Comparison of ENCODE assay signal across 31 cellular contexts in genomic region chr6:39009476-39009875, GRCh38. TPM values are rescaled to one million over a fixed set of nuclear protein-coding genes. Genes with fewer than 3 reads are reported as not detected.
"Had no signal": no experiment of that assay in that cellular context is flagged by ENCODE, and none has a peak within 500 bp of the region (broad histone marks: within the 10 kb centered on the region; RNA-seq: fewer than 3 reads in every experiment).

No MANE protein-coding gene starts in this region.

- H3K9me3 ChIP-seq: left lung, neutrophil, right lobe of liver, transverse colon, upper lobe of left lung, vagina had no signal

- ATAC-seq: left cardiac atrium; left lung; natural killer cell; psoas muscle; right lobe of liver; stimulated activated memory B cell treated with anti-CD40 and anti-IgM and Interleukin-4, amounts not matched to agents 10 μg/mL and 1 μg/mL and 100 μg/mL, for 72 hours; stimulated activated naive CD8-positive, alpha-beta T cell treated with anti-CD3 and anti-CD28 coated beads, Interleukin-15, amount 100 ng/mL, for 72 hours had no signal

- H3K27ac Mint-ChIP-seq: mesothelial cell of epicardium; naive B cell; natural killer cell; nephron progenitor cell; neural progenitor cell; stimulated activated memory B cell treated with anti-CD40 and anti-IgM and Interleukin-4, amounts not matched to agents 10 μg/mL and 1 μg/mL and 100 μg/mL, for 72 hours; stimulated activated naive CD8-positive, alpha-beta T cell treated with anti-CD3 and anti-CD28 coated beads, Interleukin-15, amount 100 ng/mL, for 72 hours had no signal

- H3K4me3 Mint-ChIP-seq: mesothelial cell of epicardium; naive B cell; natural killer cell; nephron progenitor cell; neural progenitor cell; stimulated activated memory B cell treated with anti-CD40 and anti-IgM and Interleukin-4, amounts not matched to agents 10 μg/mL and 1 μg/mL and 100 μg/mL, for 72 hours; stimulated activated naive CD8-positive, alpha-beta T cell treated with anti-CD3 and anti-CD28 coated beads, Interleukin-15, amount 100 ng/mL, for 72 hours had no signal

- H3K4me1 ChIP-seq: left lung, parathyroid adenoma, psoas muscle, right lobe of liver, transverse colon, upper lobe of left lung, vagina had no signal

- H3K4me3 ChIP-seq: left lung, lung, neural progenitor cell, psoas muscle, right lobe of liver, smooth muscle cell, transverse colon, upper lobe of left lung, vagina had no signal

- H3K36me3 ChIP-seq: left lung, neural progenitor cell, neutrophil, right lobe of liver, transverse colon, upper lobe of left lung, vagina had no signal

- H3K9me3 Mint-ChIP-seq: natural killer cell; nephron progenitor cell; neural progenitor cell; stimulated activated memory B cell treated with anti-CD40 and anti-IgM and Interleukin-4, amounts not matched to agents 10 μg/mL and 1 μg/mL and 100 μg/mL, for 72 hours; stimulated activated naive CD8-positive, alpha-beta T cell treated with anti-CD3 and anti-CD28 coated beads, Interleukin-15, amount 100 ng/mL, for 72 hours had no signal

- H3K36me3 Mint-ChIP-seq: mesothelial cell of epicardium; naive B cell; natural killer cell; neural progenitor cell; stimulated activated memory B cell treated with anti-CD40 and anti-IgM and Interleukin-4, amounts not matched to agents 10 μg/mL and 1 μg/mL and 100 μg/mL, for 72 hours had no signal

- H3K9ac ChIP-seq: neural progenitor cell, parathyroid adenoma had no signal

- DNase-seq: hippocampal formation; kidney glomerular epithelial cell; left cardiac atrium; left lung; naive B cell; natural killer cell; nephron progenitor cell; occipital lobe; psoas muscle; right lobe of liver; stimulated activated CD4-positive, alpha-beta T cell treated with anti-CD3 and anti-CD28 coated beads, Interleukin-1b, Interleukin-23, amount 100 ng/mL, for 48 hours; stimulated activated CD4-positive, alpha-beta T cell treated with anti-CD3 and anti-CD28 coated beads, Interleukin-2, amount 100 ng/mL, for 48 hours; stimulated activated CD4-positive, alpha-beta T cell treated with anti-CD3 and anti-CD28 coated beads, Interleukin-4, amount 100 ng/mL, for 4 hours; stimulated activated CD8-positive, alpha-beta memory T cell treated with anti-CD3 and anti-CD28 coated beads, Interleukin-4, amount 100 ng/mL, for 48 hours; stimulated activated naive CD4-positive, alpha-beta T cell treated with Interleukin-2 at 50 U/mL for 16 hours; stimulated activated naive CD8-positive, alpha-beta T cell treated with anti-CD3 and anti-CD28 coated beads, Interleukin-15, amount 100 ng/mL, for 72 hours; substantia nigra; transverse colon; upper lobe of left lung had no signal

- H3K4me1 Mint-ChIP-seq: mesothelial cell of epicardium; naive B cell; natural killer cell; nephron progenitor cell; stimulated activated memory B cell treated with anti-CD40 and anti-IgM and Interleukin-4, amounts not matched to agents 10 μg/mL and 1 μg/mL and 100 μg/mL, for 72 hours; stimulated activated naive CD8-positive, alpha-beta T cell treated with anti-CD3 and anti-CD28 coated beads, Interleukin-15, amount 100 ng/mL, for 72 hours had no signal

- H3K27ac ChIP-seq: left lung, neural progenitor cell, neutrophil, parathyroid adenoma, psoas muscle, right lobe of liver, transverse colon, upper lobe of left lung, vagina had no signal

- H3K27me3 ChIP-seq: right lobe of liver, upper lobe of left lung, vagina had no signal

RNA-seq across cellular contexts. Expression of gene GLP1R, which starts 39.1 kb away (rescaled TPM):
- total RNA-seq: mesothelial cell of epicardium, occipital lobe, osteocyte, posterior vena cava, psoas muscle, right lobe of liver, skeletal muscle tissue, smooth muscle cell, transverse colon, vagina had no signal
- polyA plus RNA-seq: keratinocyte, psoas muscle, smooth muscle cell had no signal
